16 cellular contexts compared by ENCODE assay signal in genomic region chr11:31022080-31022479, GRCh38.
DNase-seq lines count a peak whose midpoint lies in the region; TF ChIP-seq lines count a peak whose summit lies in the region.
"Had no signal": no experiment of that assay in that cellular context is flagged by ENCODE, and none has a peak within 500 bp of the region (broad histone marks: within the 10 kb centered on the region; RNA-seq: fewer than 3 reads in every experiment).

No MANE protein-coding gene starts in this region.

- DNase-seq in NCI-H345 (lab: John Stamatoyannopoulos, UW) (peak; percentile 27), NCI-H345 treated with DMSO at 0.1 percent for 48 hours (lab: John Stamatoyannopoulos, UW; ENCODE audit: unreplicated experiment) (no peak), LNCaP clone FGC (ENCODE audit: low read depth) (peak; percentile 50), NCI-H2081 treated with DMSO at 0.1 percent for 48 hours (lab: John Stamatoyannopoulos, UW) (peak; percentile 20), H4 (ENCODE audit: low spot score) (no peak), pons (ENCODE audit: low spot score) (no peak), hepatic stellate cell (ENCODE audit: low spot score) (no peak)
- DNase-seq: 8988T; AML-193; Caco-2; CD8-positive, alpha-beta memory T cell; DMS79 treated with DMSO at 0.1 percent for 48 hours; EL; GOT3 had no signal

- no peak for TF ChIP-seq CTCF in LNCaP clone FGC (IDR thresholded peaks at IDR 0.05; ENCODE audit: control insufficient read depth, extremely low read depth, insufficient read depth)

- H3K4me3 ChIP-seq in LNCaP clone FGC (ENCODE audit: low read depth, low read length), result no peak overlapping the region
- H3K4me3 ChIP-seq: BLaER1, HAP-1 had no signal

Comparison
In these comparisons a context has a peak if more than half of its experiments do, and no peak if none do; other contexts are left out.
1. DNase-seq: peak in NCI-H345 (single experiment), LNCaP clone FGC (single experiment) and NCI-H2081 treated with DMSO at 0.1 percent for 48 hours (single experiment); none in NCI-H345 treated with DMSO at 0.1 percent for 48 hours (single experiment), H4 (single experiment), pons (single experiment) and hepatic stellate cell (single experiment).